Comparison of ENCODE assay signal across 1 cellular context in the genomic region with DNA sequence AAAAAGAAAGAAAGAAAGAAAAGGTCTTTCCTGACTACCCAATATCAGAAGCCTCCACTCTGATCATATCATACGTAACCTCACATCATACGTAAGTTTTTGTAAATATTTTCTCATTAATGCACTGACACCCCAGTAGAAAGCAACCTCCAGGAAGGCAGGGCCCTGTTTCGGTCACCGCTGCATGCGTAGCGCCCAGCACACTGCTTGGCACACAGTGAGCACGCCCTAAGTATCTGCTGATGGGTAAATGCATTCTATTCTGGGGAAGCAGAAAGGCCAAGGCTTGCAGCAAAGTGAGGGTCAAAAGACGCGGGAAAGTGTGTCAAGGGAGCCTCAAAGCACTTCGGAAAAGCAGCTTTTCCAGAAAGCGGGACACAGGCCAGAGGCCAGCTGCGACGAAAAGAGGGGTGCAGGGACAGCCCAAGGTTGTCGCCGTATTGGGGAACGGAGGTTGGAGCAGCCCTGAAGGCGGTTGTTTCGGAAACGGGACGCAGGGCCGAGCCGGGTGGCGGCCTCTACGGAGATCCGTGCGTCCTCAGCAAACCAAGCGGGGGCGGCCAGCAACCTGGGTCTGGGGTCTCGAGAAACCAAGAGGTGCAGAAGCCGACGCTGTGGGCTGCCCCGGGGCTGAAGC.
TF ChIP-seq lines count a peak whose summit lies in the region.

No MANE protein-coding gene starts in this region.

TF ChIP-seq in HepG2, 621 proteins besides CTCF, POLR2A, EP300 and RAD21 (continued from another document):
- TF ChIP-seq, protein P1, sequence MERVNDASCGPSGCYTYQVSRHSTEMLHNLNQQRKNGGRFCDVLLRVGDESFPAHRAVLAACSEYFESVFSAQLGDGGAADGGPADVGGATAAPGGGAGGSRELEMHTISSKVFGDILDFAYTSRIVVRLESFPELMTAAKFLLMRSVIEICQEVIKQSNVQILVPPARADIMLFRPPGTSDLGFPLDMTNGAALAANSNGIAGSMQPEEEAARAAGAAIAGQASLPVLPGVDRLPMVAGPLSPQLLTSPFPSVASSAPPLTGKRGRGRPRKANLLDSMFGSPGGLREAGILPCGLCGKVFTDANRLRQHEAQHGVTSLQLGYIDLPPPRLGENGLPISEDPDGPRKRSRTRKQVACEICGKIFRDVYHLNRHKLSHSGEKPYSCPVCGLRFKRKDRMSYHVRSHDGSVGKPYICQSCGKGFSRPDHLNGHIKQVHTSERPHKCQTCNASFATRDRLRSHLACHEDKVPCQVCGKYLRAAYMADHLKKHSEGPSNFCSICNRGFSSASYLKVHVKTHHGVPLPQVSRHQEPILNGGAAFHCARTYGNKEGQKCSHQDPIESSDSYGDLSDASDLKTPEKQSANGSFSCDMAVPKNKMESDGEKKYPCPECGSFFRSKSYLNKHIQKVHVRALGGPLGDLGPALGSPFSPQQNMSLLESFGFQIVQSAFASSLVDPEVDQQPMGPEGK (CRISPR knock-in tag; IDR thresholded peaks at IDR 0.05), result 0 out of 2 replicates have a peak, but pooled peaks have one; percentile 30
- TF ChIP-seq ZNF12 (CRISPR knock-in tag; IDR thresholded peaks at IDR 0.05) (no peak), ZNF30 (CRISPR knock-in tag; IDR thresholded peaks at IDR 0.05) (no peak), SAP130 (CRISPR knock-in tag; IDR thresholded peaks at IDR 0.05; ENCODE audit: low read depth) (peak; percentile 1; the same call in 1 of the 2 replicates), ZNF317 (CRISPR knock-in tag; IDR thresholded peaks at IDR 0.05) (peak; percentile 60; the same call in 1 of the 2 replicates), REPIN1 (CRISPR knock-in tag; IDR thresholded peaks at IDR 0.05; ENCODE audit: borderline replicate concordance, low read depth) (peak; percentile 18; the same call in 1 of the 2 replicates), HNF4A (CRISPR knock-in tag; IDR thresholded peaks at IDR 0.05) (no peak), ZFP36L1 (CRISPR knock-in tag; IDR thresholded peaks at IDR 0.05) (no peak), ZIK1 (CRISPR knock-in tag; IDR thresholded peaks at IDR 0.05; ENCODE audit: borderline replicate concordance, low read depth) (0 out of 2 replicates have a peak, but pooled peaks have one; percentile 25), ZBTB42 (CRISPR knock-in tag; IDR thresholded peaks at IDR 0.05) (0 out of 2 replicates have a peak, but pooled peaks have one; percentile 10), AHR (CRISPR knock-in tag; IDR thresholded peaks at IDR 0.05) (no peak), ZMYM4 (CRISPR knock-in tag; IDR thresholded peaks at IDR 0.05) (0 out of 2 replicates have a peak, but pooled peaks have one; percentile 5), NONO (IDR thresholded peaks at IDR 0.05) (no peak), NONO (CRISPR knock-in tag; conservative IDR thresholded peaks at IDR 0.05) (peak; percentile 47; the same call in 1 of the 2 replicates), SALL1 (CRISPR knock-in tag; IDR thresholded peaks at IDR 0.05) (peak; percentile 61; the same call in 1 of the 2 replicates), ZNF235 (CRISPR knock-in tag; IDR thresholded peaks at IDR 0.05; ENCODE audit: borderline replicate concordance) (0 out of 2 replicates have a peak, but pooled peaks have one; percentile 42), SMARCE1 (IDR thresholded peaks at IDR 0.05; ENCODE audit: borderline replicate concordance) (no peak), BORCS8-MEF2B (CRISPR knock-in tag; IDR thresholded peaks at IDR 0.05) (0 out of 2 replicates have a peak, but pooled peaks have one; percentile 35), AGO1 (IDR thresholded peaks at IDR 0.05; ENCODE audit: low read depth, low read length, poor library complexity, severe bottlenecking) (peak; percentile 45), ZNF441 (CRISPR knock-in tag; IDR thresholded peaks at IDR 0.05; ENCODE audit: borderline replicate concordance) (peak; percentile 37; the same call in 1 of the 2 replicates), TMF1 (CRISPR knock-in tag; IDR thresholded peaks at IDR 0.05; ENCODE audit: low read depth) (0 out of 2 replicates have a peak, but pooled peaks have one; percentile 11), PHF20 (CRISPR knock-in tag; IDR thresholded peaks at IDR 0.05) (peak; percentile 6; the same call in 1 of the 2 replicates), NFKB2 (CRISPR knock-in tag; IDR thresholded peaks at IDR 0.05; ENCODE audit: borderline replicate concordance) (no peak), PRPF4 (IDR thresholded peaks at IDR 0.05; ENCODE audit: low read depth, low read length, poor library complexity, severe bottlenecking) (no peak), ZEB1 (IDR thresholded peaks at IDR 0.05; ENCODE audit: insufficient replicate concordance, low read depth) (no peak), ZFP90 (CRISPR knock-in tag; IDR thresholded peaks at IDR 0.05; ENCODE audit: borderline replicate concordance) (no peak), IRF2 (CRISPR knock-in tag; IDR thresholded peaks at IDR 0.05) (no peak), ZNF564 (CRISPR knock-in tag; IDR thresholded peaks at IDR 0.05) (no peak)
- TF ChIP-seq, protein P2, sequence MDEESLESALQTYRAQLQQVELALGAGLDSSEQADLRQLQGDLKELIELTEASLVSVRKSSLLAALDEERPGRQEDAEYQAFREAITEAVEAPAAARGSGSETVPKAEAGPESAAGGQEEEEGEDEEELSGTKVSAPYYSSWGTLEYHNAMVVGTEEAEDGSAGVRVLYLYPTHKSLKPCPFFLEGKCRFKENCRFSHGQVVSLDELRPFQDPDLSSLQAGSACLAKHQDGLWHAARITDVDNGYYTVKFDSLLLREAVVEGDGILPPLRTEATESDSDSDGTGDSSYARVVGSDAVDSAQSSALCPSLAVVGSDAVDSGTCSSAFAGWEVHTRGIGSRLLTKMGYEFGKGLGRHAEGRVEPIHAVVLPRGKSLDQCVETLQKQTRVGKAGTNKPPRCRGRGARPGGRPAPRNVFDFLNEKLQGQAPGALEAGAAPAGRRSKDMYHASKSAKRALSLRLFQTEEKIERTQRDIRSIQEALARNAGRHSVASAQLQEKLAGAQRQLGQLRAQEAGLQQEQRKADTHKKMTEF (CRISPR knock-in tag; IDR thresholded peaks at IDR 0.05), result no peak
- TF ChIP-seq, protein P3, sequence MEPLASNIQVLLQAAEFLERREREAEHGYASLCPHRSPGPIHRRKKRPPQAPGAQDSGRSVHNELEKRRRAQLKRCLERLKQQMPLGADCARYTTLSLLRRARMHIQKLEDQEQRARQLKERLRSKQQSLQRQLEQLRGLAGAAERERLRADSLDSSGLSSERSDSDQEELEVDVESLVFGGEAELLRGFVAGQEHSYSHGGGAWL (CRISPR knock-in tag; IDR thresholded peaks at IDR 0.05), result peak; percentile 24; the same call in 1 of the 2 replicates
- TF ChIP-seq, protein P4, sequence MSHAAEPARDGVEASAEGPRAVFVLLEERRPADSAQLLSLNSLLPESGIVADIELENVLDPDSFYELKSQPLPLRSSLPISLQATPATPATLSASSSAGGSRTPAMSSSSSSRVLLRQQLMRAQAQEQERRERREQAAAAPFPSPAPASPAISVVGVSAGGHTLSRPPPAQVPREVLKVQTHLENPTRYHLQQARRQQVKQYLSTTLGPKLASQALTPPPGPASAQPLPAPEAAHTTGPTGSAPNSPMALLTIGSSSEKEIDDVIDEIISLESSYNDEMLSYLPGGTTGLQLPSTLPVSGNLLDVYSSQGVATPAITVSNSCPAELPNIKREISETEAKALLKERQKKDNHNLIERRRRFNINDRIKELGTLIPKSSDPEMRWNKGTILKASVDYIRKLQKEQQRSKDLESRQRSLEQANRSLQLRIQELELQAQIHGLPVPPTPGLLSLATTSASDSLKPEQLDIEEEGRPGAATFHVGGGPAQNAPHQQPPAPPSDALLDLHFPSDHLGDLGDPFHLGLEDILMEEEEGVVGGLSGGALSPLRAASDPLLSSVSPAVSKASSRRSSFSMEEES (CRISPR knock-in tag; IDR thresholded peaks at IDR 0.05), result 0 out of 2 replicates have a peak, but pooled peaks have one; percentile 18
- TF ChIP-seq, protein P5, sequence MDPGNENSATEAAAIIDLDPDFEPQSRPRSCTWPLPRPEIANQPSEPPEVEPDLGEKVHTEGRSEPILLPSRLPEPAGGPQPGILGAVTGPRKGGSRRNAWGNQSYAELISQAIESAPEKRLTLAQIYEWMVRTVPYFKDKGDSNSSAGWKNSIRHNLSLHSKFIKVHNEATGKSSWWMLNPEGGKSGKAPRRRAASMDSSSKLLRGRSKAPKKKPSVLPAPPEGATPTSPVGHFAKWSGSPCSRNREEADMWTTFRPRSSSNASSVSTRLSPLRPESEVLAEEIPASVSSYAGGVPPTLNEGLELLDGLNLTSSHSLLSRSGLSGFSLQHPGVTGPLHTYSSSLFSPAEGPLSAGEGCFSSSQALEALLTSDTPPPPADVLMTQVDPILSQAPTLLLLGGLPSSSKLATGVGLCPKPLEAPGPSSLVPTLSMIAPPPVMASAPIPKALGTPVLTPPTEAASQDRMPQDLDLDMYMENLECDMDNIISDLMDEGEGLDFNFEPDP (CRISPR knock-in tag; conservative IDR thresholded peaks at IDR 0.05), result peak; percentile 97; the same call in 1 of the 2 replicates
- TF ChIP-seq, protein P6, sequence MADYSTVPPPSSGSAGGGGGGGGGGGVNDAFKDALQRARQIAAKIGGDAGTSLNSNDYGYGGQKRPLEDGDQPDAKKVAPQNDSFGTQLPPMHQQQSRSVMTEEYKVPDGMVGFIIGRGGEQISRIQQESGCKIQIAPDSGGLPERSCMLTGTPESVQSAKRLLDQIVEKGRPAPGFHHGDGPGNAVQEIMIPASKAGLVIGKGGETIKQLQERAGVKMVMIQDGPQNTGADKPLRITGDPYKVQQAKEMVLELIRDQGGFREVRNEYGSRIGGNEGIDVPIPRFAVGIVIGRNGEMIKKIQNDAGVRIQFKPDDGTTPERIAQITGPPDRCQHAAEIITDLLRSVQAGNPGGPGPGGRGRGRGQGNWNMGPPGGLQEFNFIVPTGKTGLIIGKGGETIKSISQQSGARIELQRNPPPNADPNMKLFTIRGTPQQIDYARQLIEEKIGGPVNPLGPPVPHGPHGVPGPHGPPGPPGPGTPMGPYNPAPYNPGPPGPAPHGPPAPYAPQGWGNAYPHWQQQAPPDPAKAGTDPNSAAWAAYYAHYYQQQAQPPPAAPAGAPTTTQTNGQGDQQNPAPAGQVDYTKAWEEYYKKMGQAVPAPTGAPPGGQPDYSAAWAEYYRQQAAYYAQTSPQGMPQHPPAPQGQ (CRISPR knock-in tag; IDR thresholded peaks at IDR 0.05; ENCODE audit: borderline replicate concordance), result no peak
- TF ChIP-seq, protein P7, sequence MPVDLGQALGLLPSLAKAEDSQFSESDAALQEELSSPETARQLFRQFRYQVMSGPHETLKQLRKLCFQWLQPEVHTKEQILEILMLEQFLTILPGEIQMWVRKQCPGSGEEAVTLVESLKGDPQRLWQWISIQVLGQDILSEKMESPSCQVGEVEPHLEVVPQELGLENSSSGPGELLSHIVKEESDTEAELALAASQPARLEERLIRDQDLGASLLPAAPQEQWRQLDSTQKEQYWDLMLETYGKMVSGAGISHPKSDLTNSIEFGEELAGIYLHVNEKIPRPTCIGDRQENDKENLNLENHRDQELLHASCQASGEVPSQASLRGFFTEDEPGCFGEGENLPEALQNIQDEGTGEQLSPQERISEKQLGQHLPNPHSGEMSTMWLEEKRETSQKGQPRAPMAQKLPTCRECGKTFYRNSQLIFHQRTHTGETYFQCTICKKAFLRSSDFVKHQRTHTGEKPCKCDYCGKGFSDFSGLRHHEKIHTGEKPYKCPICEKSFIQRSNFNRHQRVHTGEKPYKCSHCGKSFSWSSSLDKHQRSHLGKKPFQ (CRISPR knock-in tag; IDR thresholded peaks at IDR 0.05; ENCODE audit: insufficient replicate concordance), result no peak
- TF ChIP-seq, protein P8, sequence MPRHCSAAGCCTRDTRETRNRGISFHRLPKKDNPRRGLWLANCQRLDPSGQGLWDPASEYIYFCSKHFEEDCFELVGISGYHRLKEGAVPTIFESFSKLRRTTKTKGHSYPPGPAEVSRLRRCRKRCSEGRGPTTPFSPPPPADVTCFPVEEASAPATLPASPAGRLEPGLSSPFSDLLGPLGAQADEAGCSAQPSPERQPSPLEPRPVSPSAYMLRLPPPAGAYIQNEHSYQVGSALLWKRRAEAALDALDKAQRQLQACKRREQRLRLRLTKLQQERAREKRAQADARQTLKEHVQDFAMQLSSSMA (CRISPR knock-in tag; IDR thresholded peaks at IDR 0.05), result no peak; the same call in 1 of the 2 replicates
TF ChIP-seq in HepG2: peak in this region for 42.
